13 cellular contexts compared by ENCODE assay signal in the genomic region with DNA sequence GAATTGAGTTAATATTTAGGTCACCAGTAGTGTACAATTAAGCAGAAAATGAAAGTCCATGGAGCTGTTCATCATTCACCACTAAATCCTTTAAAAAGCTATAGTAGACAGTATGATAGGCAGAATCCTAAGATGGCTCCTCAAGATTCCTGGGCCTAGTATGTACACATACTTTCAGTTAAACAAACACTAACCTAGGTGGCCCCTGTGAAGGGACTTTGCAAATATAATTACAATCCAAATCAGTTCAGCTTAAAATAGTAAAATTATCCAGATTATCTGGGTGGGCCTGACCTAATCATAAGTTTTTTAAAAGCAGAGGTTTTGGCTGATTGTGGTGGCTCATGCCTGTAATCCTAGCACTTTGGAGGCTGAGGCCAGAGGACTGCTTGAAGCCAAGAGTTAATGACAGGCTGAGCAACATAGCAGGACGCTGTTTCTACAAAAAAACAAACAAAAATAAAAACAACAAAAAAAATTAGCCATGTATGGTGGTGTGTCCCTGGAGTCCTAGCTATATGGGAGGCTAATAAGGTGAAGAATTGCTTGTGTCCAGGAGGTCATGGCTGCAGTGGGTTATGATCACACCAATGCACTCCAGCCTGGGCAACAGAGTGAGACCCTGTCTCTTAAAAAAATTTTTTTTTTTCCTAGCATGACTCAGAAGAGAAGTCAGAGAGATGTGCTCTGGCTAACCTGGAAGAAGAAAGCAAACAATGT.
"Had no signal": no experiment of that assay in that cellular context is flagged by ENCODE, and none has a peak within 500 bp of the region (broad histone marks: within the 10 kb centered on the region; RNA-seq: fewer than 3 reads in every experiment).

No MANE protein-coding gene starts in this region.

- H3K36me3 ChIP-seq: thoracic aorta had no signal

- FAIRE-seq: colon, endothelial cell of umbilical vein, TTC549, urothelium cell line had no signal

- H3K4me1 ChIP-seq: foreskin keratinocyte, psoas muscle had no signal

- H3K9me3 Mint-ChIP-seq: nephron had no signal

- ATAC-seq: foreskin keratinocyte, left colon, psoas muscle, sciatic nerve had no signal

- H3K9me3 ChIP-seq: psoas muscle, thoracic aorta had no signal

- H3K27me3 ChIP-seq: foreskin keratinocyte had no signal

- H3K4me3 ChIP-seq: psoas muscle, thoracic aorta had no signal

- DNase-seq: activated gamma-delta T cell treated with Interleukin-2 at 50 U/mL for 16 hours; foreskin keratinocyte; left colon; psoas muscle; stimulated activated naive CD4-positive, alpha-beta T cell treated with Interleukin-2 at 50 U/mL for 16 hours; T-helper 2 cell had no signal

- H3K4me3 Mint-ChIP-seq: nephron had no signal

- H3K27ac ChIP-seq: foreskin keratinocyte, psoas muscle, thoracic aorta had no signal
